Comparison of ENCODE assay signal across 10 cellular contexts in genomic region chr2:120758181-120759048, GRCh38. TPM values are rescaled to one million over a fixed set of nuclear protein-coding genes. Genes with fewer than 3 reads are reported as not detected.
DNase-seq lines count a peak whose midpoint lies in the region; ATAC-seq, FAIRE-seq and TF ChIP-seq lines count a peak whose summit lies in the region.
"Had no signal": no experiment of that assay in that cellular context is flagged by ENCODE, and none has a peak within 500 bp of the region (broad histone marks: within the 10 kb centered on the region; RNA-seq: fewer than 3 reads in every experiment).

No MANE protein-coding gene starts in this region.

- peaks cover 0 to 3% (median 0%) of the 10 kb centered on the region in 45 donors for H3K27me3 ChIP-seq in dorsolateral prefrontal cortex
- H3K27me3 ChIP-seq in left lung: peaks cover 0 to 11% of the 10 kb centered on the region in 2 donors
- H3K27me3 ChIP-seq in small intestine (ENCODE audit: control insufficient read depth in 2 of 2, insufficient read depth in 2 of 2, low read length in 2 of 2): peaks cover 0 to 1% of the 10 kb centered on the region in 2 donors

- no peak overlapping the region for H3K4me3 ChIP-seq in dorsolateral prefrontal cortex
- H3K4me3 ChIP-seq in left lung: no peak overlapping the region
- H3K4me3 ChIP-seq in small intestine (ENCODE audit: low read depth in 1 of 2, low read length in 2 of 2): no peak overlapping the region

- H3K27ac ChIP-seq in dorsolateral prefrontal cortex: peak overlapping the region in 45 of 59 donors; percentile 3 to 87 (median 62)
- H3K27ac ChIP-seq in left lung: peak overlapping the region; percentile 48 to 59
- peak overlapping the region; percentile 12 to 67 for H3K27ac ChIP-seq in small intestine (ENCODE audit: low read depth in 1 of 2, low read length in 1 of 2)
- H3K27ac ChIP-seq: KMS-11 had no signal

- FAIRE-seq in small intestine (lab: Jason Lieb, UNC): no peak
- no peak for FAIRE-seq in HTR-8/SVneo (lab: Jason Lieb, UNC)

- WGBS in small intestine, 3 donors: 49 to 60% (median 58%) methylated on average over 15 to 16 of the region's 16 CpGs

- POLR2A ChIA-PET in HEK293T (lab: Yijun Ruan, JAX): interaction anchor here (0.9 to 2.3 kb wide), 3 partner anchors 9 to 21 kb away, joined by 3 to 10 read pairs (median 5); no protein-coding TSS in a partner anchor

- intact Hi-C loops in dorsolateral prefrontal cortex (cut with DNase I) (no loop called here), left lung (cut with DNase I) (no loop called here)

- CTCF ChIA-PET in HEK293T (lab: Yijun Ruan, JAX): interaction anchor here (0.6 to 1.4 kb wide), 5 partner anchors 9 to 187 kb away, joined by 3 to 4 read pairs (median 4); no protein-coding TSS in a partner anchor

- H3K9me3 ChIP-seq in left lung (no peaks in the 10 kb centered on the region), small intestine (ENCODE audit: control insufficient read depth, low read depth) (no peaks in the 10 kb centered on the region)

- H3K36me3 ChIP-seq in left lung (no peaks in the 10 kb centered on the region), small intestine (ENCODE audit: control insufficient read depth in 2 of 2, insufficient read depth in 2 of 2, low read length in 2 of 2) (no peaks in the 10 kb centered on the region)

- peak; percentile 83 for ATAC-seq in left lung

- H3K4me1 ChIP-seq in left lung: no peaks in the 10 kb centered on the region
- H3K4me1 ChIP-seq in small intestine (ENCODE audit: control insufficient read depth in 2 of 2, insufficient read depth in 1 of 2, low read depth in 1 of 2, low read length in 1 of 2): no peaks in the 10 kb centered on the region

- TF ChIP-seq CTCF in dorsolateral prefrontal cortex (IDR thresholded peaks at IDR 0.05 in 54 of 56, conservative IDR thresholded peaks at IDR 0.05 in 2 of 56; ENCODE audit: low read depth in 1 of 56, partially characterized antibody in 56 of 56) (no peak), left lung (IDR thresholded peaks at IDR 0.05) (no peak)

- DNase-seq in HEK293T (ENCODE audit: extremely low spot score) (no peak), dorsolateral prefrontal cortex (peak in 8 of 10 donors; percentile 36 to 68 (median 56)), left lung (peak; percentile 54 to 56), small intestine (no peak), NCI-H69 (lab: John Stamatoyannopoulos, UW) (no peak), HK-2 (ENCODE audit: unreplicated experiment) (no peak), HTR-8/SVneo (ENCODE audit: insufficient read length, low spot score) (no peak)
- no peak for DNase-seq in activated CD4-positive, alpha-beta T cell treated with anti-CD3 and anti-CD28 coated beads for 4 hours
- DNase-seq: DMS79 treated with DMSO at 0.1 percent for 48 hours had no signal

TF ChIP-seq in HEK293T, 16 proteins besides CTCF, POLR2A, EP300 and RAD21:
- TF ChIP-seq HDGF (IDR thresholded peaks at IDR 0.05; ENCODE audit: borderline replicate concordance): no peak
- TF ChIP-seq, protein P1, sequence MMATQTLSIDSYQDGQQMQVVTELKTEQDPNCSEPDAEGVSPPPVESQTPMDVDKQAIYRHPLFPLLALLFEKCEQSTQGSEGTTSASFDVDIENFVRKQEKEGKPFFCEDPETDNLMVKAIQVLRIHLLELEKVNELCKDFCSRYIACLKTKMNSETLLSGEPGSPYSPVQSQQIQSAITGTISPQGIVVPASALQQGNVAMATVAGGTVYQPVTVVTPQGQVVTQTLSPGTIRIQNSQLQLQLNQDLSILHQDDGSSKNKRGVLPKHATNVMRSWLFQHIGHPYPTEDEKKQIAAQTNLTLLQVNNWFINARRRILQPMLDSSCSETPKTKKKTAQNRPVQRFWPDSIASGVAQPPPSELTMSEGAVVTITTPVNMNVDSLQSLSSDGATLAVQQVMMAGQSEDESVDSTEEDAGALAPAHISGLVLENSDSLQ (IDR thresholded peaks at IDR 0.05): peak; percentile 33; the same call in 1 of the 2 replicates
TF ChIP-seq in HEK293T: peak in this region for 1.

RNA-seq across cellular contexts. Expression of gene GLI2, which starts 22.7 kb away (rescaled TPM):
- total RNA-seq in dorsolateral prefrontal cortex: 10 to 100 TPM in 4 of 120 experiments, 1 to 10 TPM in 115, under 1 TPM in 1; 0.79 to 13.1 (median 3.3) TPM
- 10 to 100 TPM in 1 of 2 donors, 1 to 10 TPM in 1; 8.5 to 17.2 TPM for total RNA-seq in left lung
- polyA plus RNA-seq in small intestine: 1 to 10 TPM in 1 of 3 donors, not detected in 2; 1.2 TPM

Comparison
In these comparisons a context has a peak if more than half of its experiments do, and no peak if none do; other contexts are left out.
1. DNase-seq: peak in dorsolateral prefrontal cortex (8 of 10) and left lung (2 of 2); none in HEK293T (single experiment), small intestine (single experiment), NCI-H69 (single experiment), activated CD4-positive, alpha-beta T cell treated with anti-CD3 and anti-CD28 coated beads for 4 hours (0 of 2), HK-2 (single experiment) and HTR-8/SVneo (single experiment).
2. Peak in every context shown above with its lines, with median percentiles within 50 percentile points of each other: H3K27ac ChIP-seq.